ENCODE assay signal across 20 cellular contexts in the genomic region with DNA sequence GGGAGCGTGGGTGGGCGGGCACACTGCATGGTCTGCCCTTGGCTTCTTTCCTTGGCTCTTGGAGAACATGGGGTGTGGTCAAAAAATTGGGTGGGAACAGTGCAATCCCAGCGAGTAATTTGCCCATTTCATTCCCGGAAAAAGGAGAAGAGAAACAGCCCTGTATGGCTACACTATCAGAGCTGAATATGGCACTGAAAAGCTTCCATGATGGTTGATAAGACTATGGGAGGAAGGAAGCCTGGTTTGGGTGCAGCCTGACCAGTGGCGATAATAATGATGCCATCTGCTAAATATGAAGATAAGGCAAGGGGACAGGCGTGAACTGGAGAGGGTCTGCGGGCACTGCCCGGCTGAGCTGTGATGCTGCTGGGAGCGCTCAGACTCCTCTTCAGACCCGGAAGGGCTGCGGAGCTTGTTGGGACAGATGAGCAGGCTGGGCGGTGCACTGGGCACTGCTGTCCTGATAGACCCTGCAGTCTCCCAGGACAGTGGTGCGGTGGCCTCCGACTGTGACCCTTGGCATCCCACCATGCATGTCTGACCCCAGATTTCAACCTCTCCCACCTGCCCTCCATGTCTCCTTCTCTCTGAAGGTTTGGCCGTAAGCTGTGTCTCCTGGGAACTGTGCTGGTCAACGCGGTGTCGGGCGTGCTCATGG. TPM values are rescaled to one million over a fixed set of nuclear protein-coding genes. Genes with fewer than 3 reads are reported as not detected.
A peak's percentile ranks its signal among the peaks of the same experiment; 100 is the strongest.
DNase-seq lines count a peak whose midpoint lies in the region; ATAC-seq and TF ChIP-seq lines count a peak whose summit lies in the region.
"Had no signal": no experiment of that assay in that cellular context is flagged by ENCODE, and none has a peak within 500 bp of the region (broad histone marks: within the 10 kb centered on the region; RNA-seq: fewer than 3 reads in every experiment).

No MANE protein-coding gene starts in this region.

- H3K4me2 ChIP-seq in GM23338 (peak overlapping the region; percentile 2), neural progenitor cell (no peak overlapping the region)
- H3K4me2 ChIP-seq: A549 had no signal

- H3K9me2 ChIP-seq in GM23338 (ENCODE audit: insufficient read depth) = no peaks in the 10 kb centered on the region

- no peaks in the 10 kb centered on the region for H3K79me2 ChIP-seq in GM23338 (replicated peaks; ENCODE audit: insufficient read depth)
- H3K79me2 ChIP-seq in neural progenitor cell (ENCODE audit: low read depth) = no peaks in the 10 kb centered on the region

- no peak overlapping the region for H3K9ac ChIP-seq in neural progenitor cell

- H3K4me3 ChIP-seq in GM23338 (no peak overlapping the region), ascending aorta (no peak overlapping the region), neural progenitor cell (no peak overlapping the region)
- H3K4me3 ChIP-seq: A549, HAP-1 had no signal

- H3K36me3 ChIP-seq in GM23338 (ENCODE audit: insufficient read depth) (no peaks in the 10 kb centered on the region), ascending aorta (no peaks in the 10 kb centered on the region), neural progenitor cell (no peaks in the 10 kb centered on the region)
- H3K36me3 ChIP-seq: HAP-1 had no signal

- H3K4me3 Mint-ChIP-seq in GM23338 (no peak overlapping the region; the same call in 2 of the 3 replicates), neural progenitor cell (peak overlapping the region; percentile 27)
- H3K4me3 Mint-ChIP-seq: CD4-positive, alpha-beta T cell had no signal

- peaks cover 29% of the 10 kb centered on the region for H3K4me1 Mint-ChIP-seq in GM23338
- peaks cover 2% of the 10 kb centered on the region for H3K4me1 Mint-ChIP-seq in neural progenitor cell

- no peak overlapping the region for H3K27ac Mint-ChIP-seq in GM23338
- H3K27ac Mint-ChIP-seq in neural progenitor cell = peak overlapping the region; percentile 36
- H3K27ac Mint-ChIP-seq: CD4-positive, alpha-beta T cell had no signal

- H3K9me3 ChIP-seq in ascending aorta = no peaks in the 10 kb centered on the region
- no peaks in the 10 kb centered on the region for H3K9me3 ChIP-seq in neural progenitor cell (ENCODE audit: low read depth)
- H3K9me3 ChIP-seq: A549, HAP-1 had no signal

- TF ChIP-seq CTCF in GM23338 (conservative IDR thresholded peaks at IDR 0.05; ENCODE audit: low read depth in 2 of 2) = no peak
- TF ChIP-seq CTCF in ascending aorta (IDR thresholded peaks at IDR 0.05) = no peak
- TF ChIP-seq CTCF in neural progenitor cell (IDR thresholded peaks at IDR 0.05) = no peak

- no peaks in the 10 kb centered on the region; the same call in 2 of the 3 replicates for H3K9me3 Mint-ChIP-seq in GM23338
- H3K9me3 Mint-ChIP-seq in neural progenitor cell = no peaks in the 10 kb centered on the region
- H3K9me3 Mint-ChIP-seq: CD4-positive, alpha-beta T cell had no signal

- DNase-seq in CMK (ENCODE audit: low read depth) = peak; percentile 84
- no peak for DNase-seq in GM23338 (ENCODE audit: low spot score)
- peak in 1 of 2 donors; percentile 53 for DNase-seq in ascending aorta (ENCODE audit: low spot score in 2 of 2)
- no peak for DNase-seq in neural progenitor cell (ENCODE audit: low spot score)
- DNase-seq in NOMO-1 (lab: John Stamatoyannopoulos, UW; ENCODE audit: unreplicated experiment in 2 of 2) = no peak
- DNase-seq: Calu3; CD4-positive, alpha-beta T cell; DMS53; EL; KG1; NCI-H1105 treated with DMSO at 0.1 percent for 48 hours; NCI-H1694 treated with DMSO at 0.1 percent for 48 hours; NK-92 treated with Interleukin-12 subunit alpha and Interleukin-12 subunit beta, amount 100 ng/mL, for 24 hours had no signal

- no peaks in the 10 kb centered on the region for H4K20me1 ChIP-seq in GM23338 (replicated peaks; ENCODE audit: insufficient read depth)
- no peaks in the 10 kb centered on the region for H4K20me1 ChIP-seq in neural progenitor cell (ENCODE audit: low read depth)

- H3F3A ChIP-seq in GM23338 (replicated peaks; ENCODE audit: low read depth) (no peaks in the 10 kb centered on the region), neural progenitor cell (ENCODE audit: low read depth) (no peaks in the 10 kb centered on the region)

- intact Hi-C loops in ascending aorta (cut with DNase I) = loop anchor here (5.0 kb wide), 1 partner anchor 44 kb away; no protein-coding TSS in a partner anchor

- H3K4me1 ChIP-seq in GM23338 (ENCODE audit: insufficient read depth) (peaks cover 16% of the 10 kb centered on the region), ascending aorta (peaks cover 2 to 7% of the 10 kb centered on the region in 2 donors), neural progenitor cell (no peaks in the 10 kb centered on the region)
- H3K4me1 ChIP-seq: HAP-1 had no signal

- ATAC-seq in GM23338 = no peak
- ATAC-seq in GM18873 (IDR thresholded peaks at IDR 0.05; ENCODE audit: low FRiP score, unreplicated experiment) = no peak
- no peak for ATAC-seq in GM21786 (IDR thresholded peaks at IDR 0.05; ENCODE audit: unreplicated experiment)
- ATAC-seq in HG03442 (IDR thresholded peaks at IDR 0.05; ENCODE audit: unreplicated experiment) = no peak
- ATAC-seq: A549, Right ventricle myocardium inferior had no signal

- H2AFZ ChIP-seq in GM23338 (no peak overlapping the region), neural progenitor cell (replicated peaks) (no peak overlapping the region)

- H3K27me3 ChIP-seq in GM23338 (ENCODE audit: insufficient read depth) (no peaks in the 10 kb centered on the region), ascending aorta (no peaks in the 10 kb centered on the region), neural progenitor cell (no peaks in the 10 kb centered on the region)

- H3K36me3 Mint-ChIP-seq in GM23338 (ENCODE audit: low read depth) (no peaks in the 10 kb centered on the region; the same call in 2 of the 3 replicates), neural progenitor cell (no peaks in the 10 kb centered on the region)

- H3K27ac ChIP-seq in GM23338 (ENCODE audit: low read depth) = no peak overlapping the region
- H3K27ac ChIP-seq in ascending aorta = peak overlapping the region; percentile 48 to 66
- no peak overlapping the region for H3K27ac ChIP-seq in neural progenitor cell
- H3K27ac ChIP-seq: A549 had no signal

- H3K27me3 Mint-ChIP-seq in GM23338 (ENCODE audit: insufficient read depth, low read depth, poor library complexity) = peaks cover 14% of the 10 kb centered on the region
- no peaks in the 10 kb centered on the region for H3K27me3 Mint-ChIP-seq in neural progenitor cell (ENCODE audit: insufficient read depth, low read depth)
- H3K27me3 Mint-ChIP-seq: CD4-positive, alpha-beta T cell had no signal

TF ChIP-seq in GM23338, 12 proteins besides CTCF, POLR2A, EP300 and RAD21 (continues in another document):
- no peak for TF ChIP-seq POLR2AphosphoS5 (IDR thresholded peaks at IDR 0.05; ENCODE audit: low read depth)
- TF ChIP-seq, protein P1, sequence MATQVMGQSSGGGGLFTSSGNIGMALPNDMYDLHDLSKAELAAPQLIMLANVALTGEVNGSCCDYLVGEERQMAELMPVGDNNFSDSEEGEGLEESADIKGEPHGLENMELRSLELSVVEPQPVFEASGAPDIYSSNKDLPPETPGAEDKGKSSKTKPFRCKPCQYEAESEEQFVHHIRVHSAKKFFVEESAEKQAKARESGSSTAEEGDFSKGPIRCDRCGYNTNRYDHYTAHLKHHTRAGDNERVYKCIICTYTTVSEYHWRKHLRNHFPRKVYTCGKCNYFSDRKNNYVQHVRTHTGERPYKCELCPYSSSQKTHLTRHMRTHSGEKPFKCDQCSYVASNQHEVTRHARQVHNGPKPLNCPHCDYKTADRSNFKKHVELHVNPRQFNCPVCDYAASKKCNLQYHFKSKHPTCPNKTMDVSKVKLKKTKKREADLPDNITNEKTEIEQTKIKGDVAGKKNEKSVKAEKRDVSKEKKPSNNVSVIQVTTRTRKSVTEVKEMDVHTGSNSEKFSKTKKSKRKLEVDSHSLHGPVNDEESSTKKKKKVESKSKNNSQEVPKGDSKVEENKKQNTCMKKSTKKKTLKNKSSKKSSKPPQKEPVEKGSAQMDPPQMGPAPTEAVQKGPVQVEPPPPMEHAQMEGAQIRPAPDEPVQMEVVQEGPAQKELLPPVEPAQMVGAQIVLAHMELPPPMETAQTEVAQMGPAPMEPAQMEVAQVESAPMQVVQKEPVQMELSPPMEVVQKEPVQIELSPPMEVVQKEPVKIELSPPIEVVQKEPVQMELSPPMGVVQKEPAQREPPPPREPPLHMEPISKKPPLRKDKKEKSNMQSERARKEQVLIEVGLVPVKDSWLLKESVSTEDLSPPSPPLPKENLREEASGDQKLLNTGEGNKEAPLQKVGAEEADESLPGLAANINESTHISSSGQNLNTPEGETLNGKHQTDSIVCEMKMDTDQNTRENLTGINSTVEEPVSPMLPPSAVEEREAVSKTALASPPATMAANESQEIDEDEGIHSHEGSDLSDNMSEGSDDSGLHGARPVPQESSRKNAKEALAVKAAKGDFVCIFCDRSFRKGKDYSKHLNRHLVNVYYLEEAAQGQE (IDR thresholded peaks at IDR 0.05; ENCODE audit: unreplicated experiment) = no peak

RNA-seq across cellular contexts. Expression of a gene that starts 10.2 kb away (rescaled TPM):
- 0.10 TPM in 1 of 2 replicates, not detected in the other for total RNA-seq in GM23338 (2014; rRNA removed; shearing (Covaris generic))
- polyA plus RNA-seq in GM23338 (2016; fragmentation: Nextera tagmentation; extraction: Ambion mirVana) = 0.59 and 0.65 TPM in 2 replicates
- total RNA-seq in ascending aorta = not detected
- 0.22 TPM in 1 of 2 replicates, not detected in the other for total RNA-seq in neural progenitor cell (ENCODE audit: low replicate concordance)
- total RNA-seq: OCI-LY7 had no signal

Comparison
In these comparisons a context has a peak if more than half of its experiments do, and no peak if none do; other contexts are left out.
1. H3K27ac ChIP-seq: peak in ascending aorta (2 of 2); none in GM23338 (single experiment) and neural progenitor cell (single experiment).